In genomic region chr3:180546863-180547262, GRCh38 we compare ENCODE assay signal across 10 cellular contexts.
"Had no signal": no experiment of that assay in that cellular context is flagged by ENCODE, and none has a peak within 500 bp of the region (broad histone marks: within the 10 kb centered on the region; RNA-seq: fewer than 3 reads in every experiment).

No MANE protein-coding gene starts in this region.

- ATAC-seq: GM23338, HCT116, K562 had no signal

- H3K9me3 Mint-ChIP-seq: GM23338, HFFc6 had no signal

- FAIRE-seq: H1, HTR-8/SVneo, K562 had no signal

- H3K4me2 ChIP-seq: GM23338 had no signal

- H3K9me3 ChIP-seq: HAP-1 had no signal

- H3K27ac Mint-ChIP-seq: GM23338, HFFc6 had no signal

- H3K4me1 ChIP-seq: HAP-1 had no signal

- H3K4me1 Mint-ChIP-seq: GM23338 had no signal

- H2AFZ ChIP-seq: GM23338 had no signal

- H3K4me3 Mint-ChIP-seq: GM23338, HFFc6 had no signal

- H3K36me3 ChIP-seq: HAP-1 had no signal

- DNase-seq: H7, HFFc6, IMR-90, KG1 had no signal

- H3K4me3 ChIP-seq: GM23338, HAP-1, K562 had no signal
